Comparison of ENCODE assay signal across 8 cellular contexts in the genomic region with DNA sequence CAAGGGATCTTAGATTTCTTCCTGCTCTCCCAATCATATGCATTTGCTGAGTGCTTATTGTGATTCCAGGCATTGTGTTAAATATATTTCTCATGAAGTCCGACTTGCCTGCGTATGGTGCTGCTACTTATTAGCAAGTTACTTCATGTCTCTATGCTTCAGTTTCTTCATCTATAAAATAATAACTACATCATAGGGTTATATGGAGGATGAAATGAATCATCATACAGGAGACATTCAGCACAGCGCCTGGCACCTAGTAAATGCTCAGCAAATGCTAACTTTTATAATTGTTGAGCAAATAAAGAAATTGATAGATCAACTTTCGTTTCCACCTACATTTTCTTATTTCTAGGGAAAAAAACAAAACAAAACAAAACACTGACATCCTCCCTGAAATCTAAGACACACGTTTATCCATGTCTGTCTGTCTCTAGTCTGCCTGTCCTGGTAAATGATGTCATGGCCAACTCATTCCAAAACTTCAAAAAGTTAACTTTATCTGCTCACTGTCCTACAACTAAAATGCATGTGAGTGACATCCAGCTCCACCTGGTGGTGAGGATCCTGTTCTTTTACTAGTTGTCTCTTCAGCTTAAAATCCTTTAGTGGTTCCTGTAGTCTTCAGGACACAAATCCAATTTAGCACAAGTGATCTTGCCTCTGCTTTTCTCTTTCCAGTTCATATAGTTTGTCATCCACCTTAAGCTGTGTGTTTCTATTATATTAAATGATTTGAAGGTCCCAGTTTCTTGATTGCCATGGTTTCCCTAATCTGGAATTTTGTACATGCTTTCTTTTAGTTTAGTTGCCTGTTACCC. TPM values are rescaled to one million over a fixed set of nuclear protein-coding genes. Genes with fewer than 3 reads are reported as not detected.
DNase-seq lines count a peak whose midpoint lies in the region; ATAC-seq and TF ChIP-seq lines count a peak whose summit lies in the region.

No MANE protein-coding gene starts in this region.

- no peaks in the 10 kb centered on the region for H3K27me3 Mint-ChIP-seq in T-helper 17 cell
- H3K27me3 Mint-ChIP-seq in stimulated activated memory B cell treated with anti-CD40 and anti-IgM and Interleukin-4, amounts not matched to agents 10 μg/mL and 1 μg/mL and 100 μg/mL, for 72 hours: no peaks in the 10 kb centered on the region

- no peaks in the 10 kb centered on the region for H3K9me3 ChIP-seq in T-helper 17 cell (ENCODE audit: control insufficient read depth, low read length, poor library complexity, severe bottlenecking)
- no peaks in the 10 kb centered on the region for H3K9me3 ChIP-seq in thoracic aorta

- H3K4me1 Mint-ChIP-seq in T-helper 17 cell: peaks cover 34% of the 10 kb centered on the region
- no peaks in the 10 kb centered on the region for H3K4me1 Mint-ChIP-seq in stimulated activated memory B cell treated with anti-CD40 and anti-IgM and Interleukin-4, amounts not matched to agents 10 μg/mL and 1 μg/mL and 100 μg/mL, for 72 hours

- no peak overlapping the region for H3K27ac ChIP-seq in thoracic aorta

- no peaks in the 10 kb centered on the region for H3K9me3 Mint-ChIP-seq in stimulated activated memory B cell treated with anti-CD40 and anti-IgM and Interleukin-4, amounts not matched to agents 10 μg/mL and 1 μg/mL and 100 μg/mL, for 72 hours

- peaks cover 18% of the 10 kb centered on the region for H3K36me3 ChIP-seq in thoracic aorta

- TF ChIP-seq CTCF in AG09309 (IDR thresholded peaks at IDR 0.05; ENCODE audit: control insufficient read depth, insufficient read depth, low read depth, low read length, missing control alignments) (peak; percentile 64), thoracic aorta (IDR thresholded peaks at IDR 0.05) (peak; percentile 14)

- peak; percentile 11 for DNase-seq in AG09309 (ENCODE audit: low read depth)
- DNase-seq in T-helper 17 cell: peak in 1 of 3 donors; percentile 7
- peak; percentile 45 for DNase-seq in fibroblast of peridontal ligament (ENCODE audit: extremely low read depth)
- no peak for DNase-seq in thoracic aorta (ENCODE audit: low spot score)

- peak overlapping the region; percentile 47 for H3K4me3 Mint-ChIP-seq in T-helper 17 cell
- H3K4me3 Mint-ChIP-seq in stimulated activated memory B cell treated with anti-CD40 and anti-IgM and Interleukin-4, amounts not matched to agents 10 μg/mL and 1 μg/mL and 100 μg/mL, for 72 hours: no peak overlapping the region

- no peak overlapping the region for H3K4me3 ChIP-seq in AG09309 (ENCODE audit: control insufficient read depth, low read depth, low read length)
- H3K4me3 ChIP-seq in thoracic aorta: no peak overlapping the region

- H3K36me3 Mint-ChIP-seq in T-helper 17 cell (ENCODE audit: low read depth): peaks cover 10% of the 10 kb centered on the region
- peaks cover 69% of the 10 kb centered on the region for H3K36me3 Mint-ChIP-seq in stimulated activated memory B cell treated with anti-CD40 and anti-IgM and Interleukin-4, amounts not matched to agents 10 μg/mL and 1 μg/mL and 100 μg/mL, for 72 hours

- ATAC-seq in GM18498 (IDR thresholded peaks at IDR 0.05; ENCODE audit: unreplicated experiment) (peak; percentile 66), HG03159 (IDR thresholded peaks at IDR 0.05; ENCODE audit: unreplicated experiment) (peak; percentile 60), T-helper 17 cell (no peak), thoracic aorta (ENCODE audit: insufficient number of reproducible peaks, low FRiP score, low read depth) (no peak), GM21576 (IDR thresholded peaks at IDR 0.05; ENCODE audit: unreplicated experiment) (no peak)
- ATAC-seq in stimulated activated memory B cell treated with anti-CD40 and anti-IgM and Interleukin-4, amounts not matched to agents 10 μg/mL and 1 μg/mL and 100 μg/mL, for 72 hours: no peak

- H3K27me3 ChIP-seq in thoracic aorta (replicated peaks; ENCODE audit: insufficient read depth): no peaks in the 10 kb centered on the region

- H3K4me1 ChIP-seq in thoracic aorta (ENCODE audit: control insufficient read depth in 1 of 2, low read depth in 2 of 2): no peaks in the 10 kb centered on the region

- peak overlapping the region; percentile 51 for H3K27ac Mint-ChIP-seq in T-helper 17 cell
- H3K27ac Mint-ChIP-seq in stimulated activated memory B cell treated with anti-CD40 and anti-IgM and Interleukin-4, amounts not matched to agents 10 μg/mL and 1 μg/mL and 100 μg/mL, for 72 hours: no peak overlapping the region

RNA-seq across cellular contexts. Expression of a gene that starts 27.7 kb away (rescaled TPM):
- total RNA-seq in T-helper 17 cell (not detected), thoracic aorta (not detected)

RNA-seq across cellular contexts. Expression of a gene that starts 33.5 kb away (rescaled TPM):
- total RNA-seq in T-helper 17 cell (10 to 100 TPM; 29.8 to 34.9 TPM), thoracic aorta (10 to 100 TPM; 24.7 to 31.0 TPM)

Comparison
In these comparisons a context has a peak if more than half of its experiments do, and no peak if none do; other contexts are left out.
1. ATAC-seq: peak in GM18498 (single experiment) and HG03159 (single experiment); none in T-helper 17 cell (single experiment), thoracic aorta (single experiment), stimulated activated memory B cell treated with anti-CD40 and anti-IgM and Interleukin-4, amounts not matched to agents 10 μg/mL and 1 μg/mL and 100 μg/mL, for 72 hours (single experiment) and GM21576 (single experiment).